Comparison of ENCODE assay signal across 8 cellular contexts in the genomic region with DNA sequence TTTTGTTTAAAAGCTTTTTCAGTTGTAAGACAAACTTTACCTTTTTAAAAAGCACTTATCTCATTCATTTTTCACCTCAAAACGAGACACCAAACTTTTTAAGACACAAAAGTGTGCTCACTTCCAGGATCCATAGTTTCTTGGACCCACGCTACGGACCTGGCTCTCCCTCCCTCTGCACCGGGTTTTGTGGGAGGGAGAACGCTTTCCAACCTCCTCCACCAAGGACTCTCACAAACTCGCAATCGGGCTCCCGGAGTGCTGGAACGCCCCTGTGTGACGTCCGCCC. TPM values are rescaled to one million over a fixed set of nuclear protein-coding genes. Genes with fewer than 3 reads are reported as not detected.
DNase-seq lines count a peak whose midpoint lies in the region; ATAC-seq, FAIRE-seq and TF ChIP-seq lines count a peak whose summit lies in the region.

No MANE protein-coding gene starts in this region.

- peak overlapping the region; percentile 78 for H3K9ac ChIP-seq in DND-41 (ENCODE audit: low read depth, low read length)

- H3K4me1 Mint-ChIP-seq in chondrocyte (ENCODE audit: low read depth) = peaks cover 50% of the 10 kb centered on the region
- H3K4me1 Mint-ChIP-seq in memory B cell = peaks cover 30% of the 10 kb centered on the region

- H2AFZ ChIP-seq in DND-41 (ENCODE audit: low read depth, low read length) = peak overlapping the region; percentile 88

- H3K36me3 ChIP-seq in DND-41 (ENCODE audit: insufficient read depth, low read length) = peaks cover 20% of the 10 kb centered on the region; the same call in 1 of the 2 replicates

- peak overlapping the region; percentile 99 for H3K4me2 ChIP-seq in DND-41 (ENCODE audit: insufficient read depth, low read length)

- H3K9me3 Mint-ChIP-seq in chondrocyte (ENCODE audit: low read depth) (no peaks in the 10 kb centered on the region), memory B cell (no peaks in the 10 kb centered on the region)

- H4K20me1 ChIP-seq in DND-41 (ENCODE audit: insufficient read depth, low read length) = peaks cover 14% of the 10 kb centered on the region; the same call in 1 of the 2 replicates

- peak overlapping the region; percentile 75 to 81; a peak in 3 of 4 replicates for H3K4me3 ChIP-seq in DND-41 (ENCODE audit: low read depth in 1 of 2, low read length in 2 of 2)

- H3K27ac ChIP-seq in DND-41 (ENCODE audit: low read length) = peak overlapping the region; percentile 89

- ATAC-seq in DND-41 (ENCODE audit: insufficient read depth, low read depth) (no peak), memory B cell (ENCODE audit: low read depth) (no peak), GM21390 (IDR thresholded peaks at IDR 0.05; ENCODE audit: unreplicated experiment) (no peak), HG03342 (IDR thresholded peaks at IDR 0.05; ENCODE audit: unreplicated experiment) (no peak)

- H3K27ac Mint-ChIP-seq in chondrocyte (ENCODE audit: unreplicated experiment) = peak overlapping the region; percentile 94
- H3K27ac Mint-ChIP-seq in memory B cell = peak overlapping the region; percentile 98

- H3K36me3 Mint-ChIP-seq in chondrocyte (ENCODE audit: low read depth) (peaks cover 7% of the 10 kb centered on the region), memory B cell (peaks cover 4% of the 10 kb centered on the region)

- H3K27me3 ChIP-seq in DND-41 (ENCODE audit: insufficient read depth, low read length, poor library complexity) = no peaks in the 10 kb centered on the region

- H3K9me3 ChIP-seq in DND-41 (ENCODE audit: insufficient read depth, low read length, severe bottlenecking) = no peaks in the 10 kb centered on the region

- H3K4me3 Mint-ChIP-seq in chondrocyte (ENCODE audit: unreplicated experiment) (peak overlapping the region; percentile 90), memory B cell (peak overlapping the region; percentile 88)

- peaks cover 30% of the 10 kb centered on the region for H3K4me1 ChIP-seq in DND-41 (ENCODE audit: insufficient read depth, low read length)

- DNase-seq in DND-41 (no peak), M059J (ENCODE audit: low read depth) (peak; percentile 77), chondrocyte (ENCODE audit: low spot score) (no peak), memory B cell (ENCODE audit: low spot score in 2 of 2) (no peak), urothelium cell line (ENCODE audit: low spot score) (peak; percentile 63), nucleus accumbens (lab: John Stamatoyannopoulos, UW) (no peak)

- H3K27me3 Mint-ChIP-seq in chondrocyte (ENCODE audit: low read depth) (no peaks in the 10 kb centered on the region), memory B cell (no peaks in the 10 kb centered on the region)

- FAIRE-seq in urothelium cell line (lab: Jason Lieb, UNC) = no peak

- TF ChIP-seq CTCF in DND-41 (IDR thresholded peaks at IDR 0.05; ENCODE audit: borderline replicate concordance, extremely low read depth, low read length, poor library complexity, severe bottlenecking) = no peak
- no peak for TF ChIP-seq CTCF in chondrocyte (IDR thresholded peaks at IDR 0.05)

- peaks cover 43% of the 10 kb centered on the region for H3K79me2 ChIP-seq in DND-41 (ENCODE audit: insufficient read depth, low read length)

RNA-seq across cellular contexts. Expression of gene CAGE1, which starts 0.4 kb away (rescaled TPM):
- 0.02 TPM in 1 of 2 replicates, not detected in the other for total RNA-seq in M059J (2014; rRNA removed; shearing (Covaris generic))
- total RNA-seq in chondrocyte = not detected in 3 replicates

RNA-seq across cellular contexts. Expression of gene RIOK1, which starts 0.5 kb away (rescaled TPM):
- total RNA-seq in M059J (2014; rRNA removed; shearing (Covaris generic)) = 6.2 and 15.6 TPM in 2 replicates
- 13.7 to 24.5 TPM (median 14.4 TPM) in 3 replicates for total RNA-seq in chondrocyte

Comparison
In these comparisons a context has a peak if more than half of its experiments do, and no peak if none do; other contexts are left out.
1. DNase-seq: peak in M059J (single experiment) and urothelium cell line (single experiment); none in DND-41 (single experiment), chondrocyte (single experiment), memory B cell (0 of 2) and nucleus accumbens (0 of 56).